In genomic region chr6:111658445-111659154, GRCh38 we compare ENCODE assay signal across 14 cellular contexts. TPM values are rescaled to one million over a fixed set of nuclear protein-coding genes. Genes with fewer than 3 reads are reported as not detected.
A peak's percentile ranks its signal among the peaks of the same experiment; 100 is the strongest.
DNase-seq lines count a peak whose midpoint lies in the region; ATAC-seq and TF ChIP-seq lines count a peak whose summit lies in the region.
"Had no signal": no experiment of that assay in that cellular context is flagged by ENCODE, and none has a peak within 500 bp of the region (broad histone marks: within the 10 kb centered on the region; RNA-seq: fewer than 3 reads in every experiment).

No MANE protein-coding gene starts in this region.

- DNase-seq in AG08395 (ENCODE audit: low spot score) (peak; percentile 29), LNCaP clone FGC (ENCODE audit: low read depth) (peak; percentile 58), omental fat pad (ENCODE audit: low spot score) (no peak), ecto neural progenitor cell (ENCODE audit: low spot score) (no peak), NCI-H748 treated with DMSO at 0.1 percent for 48 hours (lab: John Stamatoyannopoulos, UW) (no peak)
- no peak for DNase-seq in stimulated activated CD4-positive, alpha-beta T cell treated with anti-CD3 and anti-CD28 coated beads, Interleukin-4, amount 100 ng/mL, for 4 hours
- DNase-seq: activated CD8-positive, alpha-beta memory T cell treated with anti-CD3 and anti-CD28 coated beads, Interleukin-2, amount 50 U/mL, for 48 hours; amygdala; DMS 273 treated with DMSO at 0.1 percent for 48 hours; NCI-H1048; NCI-H345; small intestine had no signal

- peak; percentile 60 for ATAC-seq in omental fat pad (ENCODE audit: low FRiP score)
- ATAC-seq in GM18519 (IDR thresholded peaks at IDR 0.05; ENCODE audit: low FRiP score, unreplicated experiment): no peak

- no peak for TF ChIP-seq CTCF in LNCaP clone FGC (IDR thresholded peaks at IDR 0.05; ENCODE audit: control insufficient read depth, extremely low read depth, insufficient read depth)
- no peak for TF ChIP-seq CTCF in omental fat pad (IDR thresholded peaks at IDR 0.05)

- H3K4me1 ChIP-seq in endocrine pancreas (ENCODE audit: control insufficient read depth, insufficient read depth, low read length): peaks cover 9% of the 10 kb centered on the region

- no peak overlapping the region for H3K4me3 ChIP-seq in LNCaP clone FGC (ENCODE audit: low read depth, low read length)
- peak overlapping the region; percentile 6 for H3K4me3 ChIP-seq in endocrine pancreas (ENCODE audit: control insufficient read depth, insufficient read depth, low read length)

- no peak overlapping the region for H3K9ac ChIP-seq in endocrine pancreas (ENCODE audit: control insufficient read depth, insufficient read depth, low read length)

- H3K36me3 ChIP-seq in endocrine pancreas (ENCODE audit: control insufficient read depth, insufficient read depth, low read length): no peaks in the 10 kb centered on the region

- H3K9me3 ChIP-seq in endocrine pancreas (ENCODE audit: control insufficient read depth, low read length): no peaks in the 10 kb centered on the region

- H3K27me3 ChIP-seq in endocrine pancreas (ENCODE audit: control insufficient read depth, insufficient read depth, low read length): no peaks in the 10 kb centered on the region

RNA-seq across cellular contexts. Expression of gene TRAF3IP2, which starts 52.9 kb away (rescaled TPM):
- 10 to 100 TPM; 29.3 to 52.2 (median 42.2) TPM for total RNA-seq in omental fat pad

Comparison
In these comparisons a context has a peak if more than half of its experiments do, and no peak if none do; other contexts are left out.
1. DNase-seq: peak in AG08395 (single experiment) and LNCaP clone FGC (single experiment); none in omental fat pad (single experiment), stimulated activated CD4-positive, alpha-beta T cell treated with anti-CD3 and anti-CD28 coated beads, Interleukin-4, amount 100 ng/mL, for 4 hours (0 of 2), ecto neural progenitor cell (single experiment) and NCI-H748 treated with DMSO at 0.1 percent for 48 hours (single experiment).